In the genomic region with DNA sequence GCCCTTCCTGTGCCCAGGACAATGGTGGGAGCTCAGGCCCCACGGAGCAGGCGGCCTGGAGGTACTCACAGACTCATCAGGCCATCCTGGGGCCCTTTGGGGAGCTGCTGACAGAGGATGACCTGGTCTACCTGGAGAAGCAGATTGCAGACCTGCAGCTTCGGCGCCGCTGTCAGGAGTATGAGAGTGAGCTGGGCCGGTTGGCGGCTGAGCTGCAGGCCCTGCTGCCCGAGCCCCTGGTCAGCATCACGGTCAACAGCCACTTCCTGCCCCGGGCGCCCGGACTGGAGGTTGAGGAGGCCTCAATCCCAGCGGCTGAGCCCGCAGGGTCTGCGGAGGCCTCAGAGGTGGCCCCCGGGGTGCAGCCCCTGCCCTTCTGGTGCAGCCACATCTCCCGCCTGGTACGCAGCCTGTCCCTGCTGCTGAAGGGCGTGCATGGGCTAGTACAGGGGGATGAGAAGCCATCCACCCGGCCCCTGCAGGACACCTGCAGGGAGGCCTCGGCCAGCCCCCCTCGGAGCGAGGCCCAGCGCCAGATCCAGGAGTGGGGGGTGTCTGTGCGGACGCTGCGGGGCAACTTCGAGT, we compare ENCODE assay signal across 21 cellular contexts. TPM values are rescaled to one million over a fixed set of nuclear protein-coding genes. Genes with fewer than 3 reads are reported as not detected.
DNase-seq lines count a peak whose midpoint lies in the region; ATAC-seq and TF ChIP-seq lines count a peak whose summit lies in the region.
"Had no signal": no experiment of that assay in that cellular context is flagged by ENCODE, and none has a peak within 500 bp of the region (broad histone marks: within the 10 kb centered on the region; RNA-seq: fewer than 3 reads in every experiment).

No MANE protein-coding gene starts in this region.

- no peak overlapping the region for H3K4me3 ChIP-seq in right cardiac atrium (ENCODE audit: low read length)
- H3K4me3 ChIP-seq in neural progenitor cell, result no peak overlapping the region
- H3K4me3 ChIP-seq: K562, MG63 had no signal

- no peak for DNase-seq in stimulated activated naive CD8-positive, alpha-beta T cell treated with anti-CD3 and anti-CD28 coated beads, Interleukin-15, amount 100 ng/mL, for 72 hours
- DNase-seq in stimulated activated naive CD8-positive, alpha-beta T cell treated with anti-CD3 and anti-CD28 coated beads, Interleukin-15, Interleukin-2, amounts not matched to agents 100 U/mL and 50 U/mL, for 24 hours, result no peak
- DNase-seq in right cardiac atrium (peak; percentile 8 to 61 (median 32)), neural progenitor cell (ENCODE audit: low spot score) (no peak), erythroblast (lab: John Stamatoyannopoulos, UW) (no peak), GM03348 (ENCODE audit: low spot score) (no peak)
- DNase-seq: Caco-2, DMS 273 treated with DMSO at 0.1 percent for 48 hours, DMS79 treated with DMSO at 0.1 percent for 48 hours, GOT3, MG63, NCI-H1417, NCI-H187 treated with DMSO at 0.1 percent for 48 hours, NCI-H2107, NCI-H446 treated with DMSO at 0.1 percent for 48 hours, NCI-H526 treated with DMSO at 0.1 percent for 48 hours, SHP77 had no signal

- no peak overlapping the region for H3K27ac Mint-ChIP-seq in stimulated activated naive CD8-positive, alpha-beta T cell treated with anti-CD3 and anti-CD28 coated beads, Interleukin-15, amount 100 ng/mL, for 72 hours
- H3K27ac Mint-ChIP-seq in neural progenitor cell, result peak overlapping the region; percentile 19
- H3K27ac Mint-ChIP-seq: CD4-positive, alpha-beta memory T cell had no signal

- no peaks in the 10 kb centered on the region for H3K9me3 Mint-ChIP-seq in stimulated activated naive CD8-positive, alpha-beta T cell treated with anti-CD3 and anti-CD28 coated beads, Interleukin-15, amount 100 ng/mL, for 72 hours
- H3K9me3 Mint-ChIP-seq in neural progenitor cell, result no peaks in the 10 kb centered on the region
- H3K9me3 Mint-ChIP-seq: CD4-positive, alpha-beta memory T cell had no signal

- intact Hi-C loops in right cardiac atrium (cut with DNase I), result no loop called here

- no peaks in the 10 kb centered on the region for H3K27me3 Mint-ChIP-seq in stimulated activated naive CD8-positive, alpha-beta T cell treated with anti-CD3 and anti-CD28 coated beads, Interleukin-15, amount 100 ng/mL, for 72 hours
- H3K27me3 Mint-ChIP-seq in neural progenitor cell (ENCODE audit: insufficient read depth, low read depth), result no peaks in the 10 kb centered on the region
- H3K27me3 Mint-ChIP-seq: CD4-positive, alpha-beta memory T cell had no signal

- TF ChIP-seq POLR2A in erythroblast (IDR thresholded peaks at IDR 0.05; ENCODE audit: low read length), result no peak

- no peaks in the 10 kb centered on the region for H4K20me1 ChIP-seq in neural progenitor cell (ENCODE audit: low read depth)

- no peaks in the 10 kb centered on the region for H3K79me2 ChIP-seq in neural progenitor cell (ENCODE audit: low read depth)

- H3K4me3 Mint-ChIP-seq in stimulated activated naive CD8-positive, alpha-beta T cell treated with anti-CD3 and anti-CD28 coated beads, Interleukin-15, amount 100 ng/mL, for 72 hours, result no peak overlapping the region
- H3K4me3 Mint-ChIP-seq in neural progenitor cell, result no peak overlapping the region
- H3K4me3 Mint-ChIP-seq: CD4-positive, alpha-beta memory T cell had no signal

- H3K27ac ChIP-seq in right cardiac atrium (ENCODE audit: low read length), result no peak overlapping the region
- H3K27ac ChIP-seq in neural progenitor cell, result no peak overlapping the region

- ATAC-seq in stimulated activated naive CD8-positive, alpha-beta T cell treated with anti-CD3 and anti-CD28 coated beads, Interleukin-15, amount 100 ng/mL, for 72 hours, result peak; percentile 27
- no peak for ATAC-seq in stimulated activated naive CD8-positive, alpha-beta T cell treated with anti-CD3 and anti-CD28 coated beads, Interleukin-15, Interleukin-2, amounts not matched to agents 100 U/mL and 50 U/mL, for 24 hours
- no peak for ATAC-seq in right cardiac atrium
- no peak for ATAC-seq in GM18873 (IDR thresholded peaks at IDR 0.05; ENCODE audit: low FRiP score, unreplicated experiment)
- ATAC-seq: K562 had no signal

- H3F3A ChIP-seq in neural progenitor cell (ENCODE audit: low read depth), result peaks cover 9% of the 10 kb centered on the region

- H2AFZ ChIP-seq in neural progenitor cell (replicated peaks), result no peak overlapping the region

- no peak for TF ChIP-seq CTCF in neural progenitor cell (IDR thresholded peaks at IDR 0.05)

- H3K4me1 ChIP-seq in right cardiac atrium (ENCODE audit: control insufficient read depth, insufficient read depth, low read length) (no peaks in the 10 kb centered on the region), neural progenitor cell (no peaks in the 10 kb centered on the region)
- H3K4me1 ChIP-seq: Caco-2 had no signal

- WGBS in right cardiac atrium, result 85% methylated on average over 28 of the region's 28 CpGs

- no peak overlapping the region for H3K9ac ChIP-seq in neural progenitor cell

- no peaks in the 10 kb centered on the region for H3K36me3 ChIP-seq in neural progenitor cell
- H3K36me3 ChIP-seq: MG63 had no signal

- no peaks in the 10 kb centered on the region for H3K4me1 Mint-ChIP-seq in stimulated activated naive CD8-positive, alpha-beta T cell treated with anti-CD3 and anti-CD28 coated beads, Interleukin-15, amount 100 ng/mL, for 72 hours
- no peaks in the 10 kb centered on the region for H3K4me1 Mint-ChIP-seq in neural progenitor cell
- H3K4me1 Mint-ChIP-seq: CD4-positive, alpha-beta memory T cell had no signal

- H3K36me3 Mint-ChIP-seq in neural progenitor cell, result no peaks in the 10 kb centered on the region
- H3K36me3 Mint-ChIP-seq: CD4-positive, alpha-beta memory T cell had no signal

- H3K4me2 ChIP-seq in neural progenitor cell, result no peak overlapping the region

- H3K9me3 ChIP-seq in right cardiac atrium (ENCODE audit: control insufficient read depth, low read length) (no peaks in the 10 kb centered on the region), neural progenitor cell (ENCODE audit: low read depth) (no peaks in the 10 kb centered on the region)
- H3K9me3 ChIP-seq: Caco-2 had no signal

- H3K27me3 ChIP-seq in right cardiac atrium (ENCODE audit: control insufficient read depth, insufficient read depth), result no peaks in the 10 kb centered on the region
- no peaks in the 10 kb centered on the region for H3K27me3 ChIP-seq in neural progenitor cell
- H3K27me3 ChIP-seq: MG63 had no signal

RNA-seq across cellular contexts. Expression of gene KLHL30, which starts 8.3 kb away (rescaled TPM):
- total RNA-seq in right cardiac atrium, result 10 to 100 TPM; 16.9 to 34.4 (median 23.8) TPM
- polyA plus RNA-seq in right cardiac atrium, result 15.9 TPM
- total RNA-seq in neural progenitor cell (ENCODE audit: low replicate concordance), result 0.06 TPM in 1 of 2 replicates, not detected in the other
- total RNA-seq: A673; CD4-positive, alpha-beta memory T cell had no signal
- polyA plus RNA-seq: CD4-positive, alpha-beta memory T cell; K562 had no signal

RNA-seq across cellular contexts. Expression of gene ERFE, which starts 28.6 kb away (rescaled TPM):
- total RNA-seq in right cardiac atrium, result under 1 TPM in 3 of 4 donors, not detected in 1; 0.35 to 0.81 (median 0.69) TPM
- polyA plus RNA-seq in right cardiac atrium, result 0.16 TPM
- 0.09 TPM in 1 of 2 replicates, not detected in the other for total RNA-seq in neural progenitor cell (ENCODE audit: low replicate concordance)
- total RNA-seq: CD4-positive, alpha-beta memory T cell had no signal
- polyA plus RNA-seq: CD4-positive, alpha-beta memory T cell had no signal

RNA-seq across cellular contexts. Expression of gene ESPNL, which starts 30.1 kb away (rescaled TPM):
- total RNA-seq in right cardiac atrium (under 1 TPM; 0.29 to 0.60 (median 0.56) TPM), neural progenitor cell (ENCODE audit: low replicate concordance) (0.58 and 0.59 TPM in 2 replicates)
- polyA plus RNA-seq in right cardiac atrium, result 0.79 TPM
- total RNA-seq: Caco-2 had no signal
- polyA plus RNA-seq: CD4-positive, alpha-beta memory T cell had no signal

Comparison
In these comparisons a context has a peak if more than half of its experiments do, and no peak if none do; other contexts are left out.
1. DNase-seq: peak in right cardiac atrium (3 of 3); none in stimulated activated naive CD8-positive, alpha-beta T cell treated with anti-CD3 and anti-CD28 coated beads, Interleukin-15, amount 100 ng/mL, for 72 hours (0 of 2), stimulated activated naive CD8-positive, alpha-beta T cell treated with anti-CD3 and anti-CD28 coated beads, Interleukin-15, Interleukin-2, amounts not matched to agents 100 U/mL and 50 U/mL, for 24 hours (single experiment), neural progenitor cell (single experiment), erythroblast (0 of 2) and GM03348 (single experiment).
2. RNA of gene KLHL30, which starts 8.3 kb away (total RNA-seq): 16.9 to 34.4 TPM in right cardiac atrium; 0.06 TPM in neural progenitor cell; every median in the first group is over 10 times any median in the second.